ENCODE assay signal across 1 cellular context in the genomic region with DNA sequence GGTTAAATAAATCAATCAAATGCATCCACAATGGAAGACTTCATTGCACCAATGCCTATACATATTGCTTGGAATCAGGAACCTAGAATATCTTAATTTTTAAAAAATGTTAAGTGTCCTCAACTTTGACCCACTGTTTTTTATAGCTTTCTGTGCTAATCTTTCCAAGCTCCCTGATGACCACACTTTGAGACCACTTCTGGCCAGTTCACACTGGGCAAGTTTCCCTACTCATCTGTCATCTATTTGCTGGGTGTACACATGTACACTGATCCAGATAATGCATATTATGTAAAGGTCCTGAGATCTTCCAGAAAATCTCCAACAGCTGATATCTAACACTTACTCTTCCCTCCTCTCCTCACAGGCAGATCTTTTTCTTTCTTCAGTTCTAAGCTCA.
TF ChIP-seq lines count a peak whose summit lies in the region.

No MANE protein-coding gene starts in this region.

TF ChIP-seq in GM12878, 131 proteins besides CTCF, POLR2A, EP300 and RAD21:
- TF ChIP-seq BMI1 (IDR thresholded peaks at IDR 0.05; ENCODE audit: borderline replicate concordance) (no peak), IRF3 (IDR thresholded peaks at IDR 0.05) (no peak)
